Comparison of ENCODE assay signal across 15 cellular contexts in genomic region chr17:50141750-50142119, GRCh38.
DNase-seq lines count a peak whose midpoint lies in the region; ATAC-seq and TF ChIP-seq lines count a peak whose summit lies in the region.
"Had no signal": no experiment of that assay in that cellular context is flagged by ENCODE, and none has a peak within 500 bp of the region (broad histone marks: within the 10 kb centered on the region; RNA-seq: fewer than 3 reads in every experiment).

No MANE protein-coding gene starts in this region.

- peak overlapping the region; percentile 52 for H3K4me3 Mint-ChIP-seq in activated naive CD4-positive, alpha-beta T cell treated with anti-CD3 and anti-CD28 coated beads, Interleukin-2, amount 10 ng/mL, durations not matched to agents 7 days and 5 days
- peak overlapping the region; percentile 72 to 75 for H3K4me3 Mint-ChIP-seq in effector memory CD8-positive, alpha-beta T cell
- H3K4me3 Mint-ChIP-seq in stimulated activated naive CD8-positive, alpha-beta T cell treated with anti-CD3 and anti-CD28 coated beads, Interleukin-15, amount 100 ng/mL, for 72 hours = peak overlapping the region; percentile 59 to 68

- peak overlapping the region; percentile 93 for H3K27ac Mint-ChIP-seq in activated naive CD4-positive, alpha-beta T cell treated with anti-CD3 and anti-CD28 coated beads, Interleukin-2, amount 10 ng/mL, durations not matched to agents 7 days and 5 days
- H3K27ac Mint-ChIP-seq in effector memory CD8-positive, alpha-beta T cell = peak overlapping the region; percentile 91 to 97
- H3K27ac Mint-ChIP-seq in stimulated activated naive CD8-positive, alpha-beta T cell treated with anti-CD3 and anti-CD28 coated beads, Interleukin-15, amount 100 ng/mL, for 72 hours = peak overlapping the region in 1 of 2 donors; percentile 85

- no peaks in the 10 kb centered on the region for H3K9me3 Mint-ChIP-seq in activated naive CD4-positive, alpha-beta T cell treated with anti-CD3 and anti-CD28 coated beads, Interleukin-2, amount 10 ng/mL, durations not matched to agents 7 days and 5 days
- no peaks in the 10 kb centered on the region for H3K9me3 Mint-ChIP-seq in effector memory CD8-positive, alpha-beta T cell
- H3K9me3 Mint-ChIP-seq in stimulated activated naive CD8-positive, alpha-beta T cell treated with anti-CD3 and anti-CD28 coated beads, Interleukin-15, amount 100 ng/mL, for 72 hours = no peaks in the 10 kb centered on the region

- TF ChIP-seq CTCF in VCaP (conservative IDR thresholded peaks at IDR 0.05) = no peak

- CTCF ChIA-PET in activated naive CD4-positive, alpha-beta T cell treated with anti-CD3 and anti-CD28 coated beads, Interleukin-2, amount 10 ng/mL, durations not matched to agents 7 days and 5 days (lab: Charles Lee) = interaction anchor here (1.9 to 4.1 kb wide), 5 partner anchors 8 to 48 kb away, joined by 7 to 26 read pairs (median 16); partner anchors contain the start of gene PPP1R9B

- 0 out of 2 replicates have a peak overlapping the region, but pooled peaks have one; percentile 2 for H3K27ac ChIP-seq in VCaP
- H3K27ac ChIP-seq: vagina had no signal

- H3K36me3 Mint-ChIP-seq in activated naive CD4-positive, alpha-beta T cell treated with anti-CD3 and anti-CD28 coated beads, Interleukin-2, amount 10 ng/mL, durations not matched to agents 7 days and 5 days = peaks cover 86% of the 10 kb centered on the region
- H3K36me3 Mint-ChIP-seq in effector memory CD8-positive, alpha-beta T cell (ENCODE audit: insufficient read depth) = peaks cover 49% of the 10 kb centered on the region

- peaks cover 89% of the 10 kb centered on the region for H3K4me1 Mint-ChIP-seq in activated naive CD4-positive, alpha-beta T cell treated with anti-CD3 and anti-CD28 coated beads, Interleukin-2, amount 10 ng/mL, durations not matched to agents 7 days and 5 days
- peaks cover 75 to 76% of the 10 kb centered on the region in 2 donors for H3K4me1 Mint-ChIP-seq in effector memory CD8-positive, alpha-beta T cell (ENCODE audit: low read depth in 2 of 2)
- H3K4me1 Mint-ChIP-seq in stimulated activated naive CD8-positive, alpha-beta T cell treated with anti-CD3 and anti-CD28 coated beads, Interleukin-15, amount 100 ng/mL, for 72 hours = peaks cover 86% of the 10 kb centered on the region

- no peaks in the 10 kb centered on the region for H3K27me3 Mint-ChIP-seq in activated naive CD4-positive, alpha-beta T cell treated with anti-CD3 and anti-CD28 coated beads, Interleukin-2, amount 10 ng/mL, durations not matched to agents 7 days and 5 days
- no peaks in the 10 kb centered on the region for H3K27me3 Mint-ChIP-seq in effector memory CD8-positive, alpha-beta T cell
- H3K27me3 Mint-ChIP-seq in stimulated activated naive CD8-positive, alpha-beta T cell treated with anti-CD3 and anti-CD28 coated beads, Interleukin-15, amount 100 ng/mL, for 72 hours = no peaks in the 10 kb centered on the region

- ATAC-seq in effector memory CD8-positive, alpha-beta T cell (replicated peaks) = peak; percentile 47
- ATAC-seq in stimulated activated naive CD8-positive, alpha-beta T cell treated with anti-CD3 and anti-CD28 coated beads, Interleukin-15, amount 100 ng/mL, for 72 hours = peak; percentile 21
- ATAC-seq in HG03457 (IDR thresholded peaks at IDR 0.05; ENCODE audit: unreplicated experiment) = no peak
- ATAC-seq: SK-N-SH treated with all-trans-retinoic acid at 6 μM for 48 hours had no signal

- no peak for DNase-seq in activated naive CD4-positive, alpha-beta T cell treated with anti-CD3 and anti-CD28 coated beads, Interleukin-2, amount 10 ng/mL, durations not matched to agents 7 days and 5 days
- DNase-seq in activated naive CD4-positive, alpha-beta T cell (lab: John Stamatoyannopoulos, UW) = no peak
- DNase-seq in effector memory CD8-positive, alpha-beta T cell = no peak
- no peak for DNase-seq in stimulated activated naive CD8-positive, alpha-beta T cell treated with anti-CD3 and anti-CD28 coated beads, Interleukin-15, amount 100 ng/mL, for 72 hours
- no peak for DNase-seq in KG1 (lab: John Stamatoyannopoulos, UW)
- DNase-seq in NCI-H69 (lab: John Stamatoyannopoulos, UW) = no peak
- DNase-seq: erythroblast; glutamatergic neuron; midbrain; NCI-H2107; stimulated activated CD4-positive, alpha-beta T cell treated with anti-CD3 and anti-CD28 coated beads, Interleukin-4, amount 100 ng/mL, for 4 hours had no signal
